ENCODE assay signal across 9 cellular contexts in the genomic region with DNA sequence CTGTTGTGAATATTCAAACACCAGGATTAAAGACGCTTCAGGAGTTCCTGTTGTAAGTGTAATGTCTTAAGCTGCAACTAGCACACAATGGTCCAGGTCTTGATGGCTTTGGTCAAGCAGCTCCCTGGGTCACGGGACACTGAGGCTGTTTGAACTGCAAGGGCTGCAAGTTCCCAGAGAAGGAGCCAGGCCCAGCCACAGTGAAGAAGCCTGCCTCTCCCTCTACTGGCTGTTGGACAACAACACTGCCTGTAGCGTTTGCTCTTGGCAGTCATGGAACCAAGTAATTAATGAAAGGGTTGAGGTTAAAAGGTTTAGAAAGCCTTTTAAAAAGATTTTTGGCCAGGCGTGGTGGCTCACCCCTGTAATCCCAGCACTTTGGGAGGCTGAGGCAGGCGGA. TPM values are rescaled to one million over a fixed set of nuclear protein-coding genes. Genes with fewer than 3 reads are reported as not detected.
DNase-seq lines count a peak whose midpoint lies in the region; ATAC-seq lines count a peak whose summit lies in the region.
"Had no signal": no experiment of that assay in that cellular context is flagged by ENCODE, and none has a peak within 500 bp of the region (broad histone marks: within the 10 kb centered on the region; RNA-seq: fewer than 3 reads in every experiment).

No MANE protein-coding gene starts in this region.

- H3K27me3 Mint-ChIP-seq in activated CD4-positive, alpha-beta memory T cell treated with anti-CD3 and anti-CD28 coated beads for 36 hours: peaks cover 7% of the 10 kb centered on the region

- H3K27ac Mint-ChIP-seq in activated CD4-positive, alpha-beta memory T cell treated with anti-CD3 and anti-CD28 coated beads for 36 hours: no peak overlapping the region

- DNase-seq in DMS 273 (lab: John Stamatoyannopoulos, UW; ENCODE audit: unreplicated experiment) (peak; percentile 66), DMS 273 treated with DMSO at 0.1 percent for 48 hours (lab: John Stamatoyannopoulos, UW) (no peak), SHP77 (lab: John Stamatoyannopoulos, UW) (peak; percentile 21 to 33), glomerular endothelial cell (ENCODE audit: extremely low read depth, low read depth, low spot score) (peak; percentile 7), smooth muscle cell of the brain vasculature (ENCODE audit: low read depth, low spot score) (peak; percentile 2)
- no peak for DNase-seq in activated CD4-positive, alpha-beta memory T cell treated with anti-CD3 and anti-CD28 coated beads for 36 hours
- no peak for DNase-seq in activated CD4-positive, alpha-beta T cell treated with anti-CD3 and anti-CD28 coated beads, Interleukin-2, amount 50 U/mL, for 4 hours
- DNase-seq: NCI-H510A had no signal

- no peaks in the 10 kb centered on the region for H3K9me3 Mint-ChIP-seq in activated CD4-positive, alpha-beta memory T cell treated with anti-CD3 and anti-CD28 coated beads for 36 hours

- intact Hi-C loops in activated CD4-positive, alpha-beta memory T cell treated with anti-CD3 and anti-CD28 coated beads for 36 hours (cut with micrococcal nuclease): no loop called here

- no peaks in the 10 kb centered on the region for H3K36me3 Mint-ChIP-seq in activated CD4-positive, alpha-beta memory T cell treated with anti-CD3 and anti-CD28 coated beads for 36 hours

- POLR2A ChIA-PET in activated CD4-positive, alpha-beta memory T cell treated with anti-CD3 and anti-CD28 coated beads for 36 hours (lab: Charles Lee): no interaction called here

- no peak for ATAC-seq in HG03442 (IDR thresholded peaks at IDR 0.05; ENCODE audit: unreplicated experiment)

- no peaks in the 10 kb centered on the region for H3K4me1 Mint-ChIP-seq in activated CD4-positive, alpha-beta memory T cell treated with anti-CD3 and anti-CD28 coated beads for 36 hours (ENCODE audit: low read depth)

- CTCF ChIA-PET in activated CD4-positive, alpha-beta memory T cell treated with anti-CD3 and anti-CD28 coated beads for 36 hours (lab: Charles Lee): no interaction called here

- H3K4me3 Mint-ChIP-seq in activated CD4-positive, alpha-beta memory T cell treated with anti-CD3 and anti-CD28 coated beads for 36 hours: no peak overlapping the region

RNA-seq across cellular contexts. Expression of a gene that starts 31.9 kb away (rescaled TPM):
- total RNA-seq in glomerular endothelial cell: 12.0 and 38.0 TPM in 2 replicates
- 10 to 100 TPM; 53.1 to 56.6 TPM for total RNA-seq in activated CD4-positive, alpha-beta memory T cell treated with anti-CD3 and anti-CD28 coated beads for 36 hours

Comparison
In these comparisons a context has a peak if more than half of its experiments do, and no peak if none do; other contexts are left out.
1. DNase-seq: peak in DMS 273 (single experiment), SHP77 (2 of 2), glomerular endothelial cell (single experiment) and smooth muscle cell of the brain vasculature (single experiment); none in DMS 273 treated with DMSO at 0.1 percent for 48 hours (single experiment), activated CD4-positive, alpha-beta memory T cell treated with anti-CD3 and anti-CD28 coated beads for 36 hours (single experiment) and activated CD4-positive, alpha-beta T cell treated with anti-CD3 and anti-CD28 coated beads, Interleukin-2, amount 50 U/mL, for 4 hours (0 of 2).